Comparison of ENCODE assay signal across 1 cellular context in genomic region chr15:63600001-63600645, GRCh38.
A peak's percentile ranks its signal among the peaks of the same experiment; 100 is the strongest.
TF ChIP-seq lines count a peak whose summit lies in the region.

No MANE protein-coding gene starts in this region.

TF ChIP-seq in HepG2, 621 proteins besides CTCF, POLR2A, EP300 and RAD21 (continued from another document and continues in another):
- TF ChIP-seq ZBTB46 (CRISPR knock-in tag; IDR thresholded peaks at IDR 0.05; ENCODE audit: borderline replicate concordance): no peak
- no peak for TF ChIP-seq CREM (IDR thresholded peaks at IDR 0.05)
- no peak for TF ChIP-seq CREM (CRISPR knock-in tag; IDR thresholded peaks at IDR 0.05)
- TF ChIP-seq ELF3 (CRISPR knock-in tag; IDR thresholded peaks at IDR 0.05): no peak
- TF ChIP-seq SNAI1 (CRISPR knock-in tag; IDR thresholded peaks at IDR 0.05; ENCODE audit: borderline replicate concordance): no peak
- TF ChIP-seq HMGXB4 (CRISPR knock-in tag; IDR thresholded peaks at IDR 0.05; ENCODE audit: borderline replicate concordance in 1 of 2, low read depth in 1 of 2): no peak
- 0 out of 2 replicates have a peak, but pooled peaks have one; percentile 24 for TF ChIP-seq ZNF292 (CRISPR knock-in tag; IDR thresholded peaks at IDR 0.05; ENCODE audit: borderline replicate concordance, low read depth)
- no peak for TF ChIP-seq HNF4G (IDR thresholded peaks at IDR 0.05; ENCODE audit: borderline replicate concordance, low read depth, low read length)
- TF ChIP-seq HNF4G (CRISPR knock-in tag; IDR thresholded peaks at IDR 0.05; ENCODE audit: borderline replicate concordance, low read depth): no peak
- no peak for TF ChIP-seq ZUFSP (CRISPR knock-in tag; IDR thresholded peaks at IDR 0.05; ENCODE audit: borderline replicate concordance)
- TF ChIP-seq TOE1 (CRISPR knock-in tag; IDR thresholded peaks at IDR 0.05): no peak
- TF ChIP-seq ZBTB1 (CRISPR knock-in tag; IDR thresholded peaks at IDR 0.05; ENCODE audit: borderline replicate concordance): no peak
- TF ChIP-seq WIZ (CRISPR knock-in tag; IDR thresholded peaks at IDR 0.05): no peak
- TF ChIP-seq CBFB (CRISPR knock-in tag; IDR thresholded peaks at IDR 0.05): no peak
- 0 out of 2 replicates have a peak, but pooled peaks have one; percentile 10 for TF ChIP-seq ZZZ3 (CRISPR knock-in tag; IDR thresholded peaks at IDR 0.05; ENCODE audit: borderline replicate concordance)
- TF ChIP-seq RBFOX2 (IDR thresholded peaks at IDR 0.05; ENCODE audit: low read depth, low read length): no peak
- no peak for TF ChIP-seq MXI1 (IDR thresholded peaks at IDR 0.05; ENCODE audit: borderline replicate concordance, low read depth, low read length)
- no peak for TF ChIP-seq SNAPC2 (CRISPR knock-in tag; IDR thresholded peaks at IDR 0.05)
- TF ChIP-seq KDM4B (CRISPR knock-in tag; IDR thresholded peaks at IDR 0.05): no peak
- no peak for TF ChIP-seq ZNF317 (CRISPR knock-in tag; IDR thresholded peaks at IDR 0.05)
- no peak for TF ChIP-seq ZBTB14 (CRISPR knock-in tag; IDR thresholded peaks at IDR 0.05)
- TF ChIP-seq SYNCRIP (IDR thresholded peaks at IDR 0.05; ENCODE audit: insufficient read depth, low read depth, low read length): no peak
- no peak for TF ChIP-seq ZSCAN12 (CRISPR knock-in tag; IDR thresholded peaks at IDR 0.05)
- no peak for TF ChIP-seq ZBTB8A (CRISPR knock-in tag; IDR thresholded peaks at IDR 0.05; ENCODE audit: borderline replicate concordance, low read depth)
- no peak for TF ChIP-seq GMEB1 (CRISPR knock-in tag; IDR thresholded peaks at IDR 0.05; ENCODE audit: borderline replicate concordance)
- peak; percentile 82 for TF ChIP-seq ZFP41 (CRISPR knock-in tag; IDR thresholded peaks at IDR 0.05; ENCODE audit: borderline replicate concordance)
- no peak for TF ChIP-seq ZNF512 (CRISPR knock-in tag; IDR thresholded peaks at IDR 0.05)
- no peak for TF ChIP-seq ZSCAN5A (CRISPR knock-in tag; IDR thresholded peaks at IDR 0.05; ENCODE audit: borderline replicate concordance)
- TF ChIP-seq PHF21A (CRISPR knock-in tag; IDR thresholded peaks at IDR 0.05): no peak; the same call in 1 of the 2 replicates
- TF ChIP-seq PHF20 (CRISPR knock-in tag; IDR thresholded peaks at IDR 0.05): 0 out of 2 replicates have a peak, but pooled peaks have one; percentile 7
- peak; percentile 16; the same call in 1 of the 2 replicates for TF ChIP-seq ELF4 (CRISPR knock-in tag; IDR thresholded peaks at IDR 0.05; ENCODE audit: borderline replicate concordance)
- TF ChIP-seq PRDM15 (CRISPR knock-in tag; IDR thresholded peaks at IDR 0.05): no peak
- 0 out of 2 replicates have a peak, but pooled peaks have one; percentile 16 for TF ChIP-seq ZMYM2 (CRISPR knock-in tag; IDR thresholded peaks at IDR 0.05)
- no peak for TF ChIP-seq SP140L (CRISPR knock-in tag; IDR thresholded peaks at IDR 0.05; ENCODE audit: borderline replicate concordance)
- TF ChIP-seq THAP8 (CRISPR knock-in tag; IDR thresholded peaks at IDR 0.05; ENCODE audit: borderline replicate concordance): no peak
- TF ChIP-seq ZNF207 (IDR thresholded peaks at IDR 0.05; ENCODE audit: borderline replicate concordance): no peak
- TF ChIP-seq SRF (IDR thresholded peaks at IDR 0.05; ENCODE audit: low read depth, low read length): no peak
- TF ChIP-seq NRL (CRISPR knock-in tag; IDR thresholded peaks at IDR 0.05; ENCODE audit: borderline replicate concordance): no peak
- TF ChIP-seq KLF6 (CRISPR knock-in tag; IDR thresholded peaks at IDR 0.05): no peak
- no peak for TF ChIP-seq ZSCAN21 (CRISPR knock-in tag; IDR thresholded peaks at IDR 0.05; ENCODE audit: borderline replicate concordance)
- TF ChIP-seq THAP7 (CRISPR knock-in tag; IDR thresholded peaks at IDR 0.05): no peak
- no peak for TF ChIP-seq MTF1 (CRISPR knock-in tag; IDR thresholded peaks at IDR 0.05)
- TF ChIP-seq SKI (IDR thresholded peaks at IDR 0.05; ENCODE audit: partially characterized antibody): no peak
- TF ChIP-seq CENPX (CRISPR knock-in tag; IDR thresholded peaks at IDR 0.05): no peak
- TF ChIP-seq NR2F2 (IDR thresholded peaks at IDR 0.05; ENCODE audit: borderline replicate concordance, low read depth): no peak
- TF ChIP-seq ZFP90 (CRISPR knock-in tag; IDR thresholded peaks at IDR 0.05; ENCODE audit: borderline replicate concordance): no peak
- TF ChIP-seq ZNF605 (CRISPR knock-in tag; IDR thresholded peaks at IDR 0.05): peak; percentile 86
- TF ChIP-seq ZNF572 (CRISPR knock-in tag; IDR thresholded peaks at IDR 0.05): 0 out of 2 replicates have a peak, but pooled peaks have one; percentile 61
- no peak for TF ChIP-seq ZNF136 (CRISPR knock-in tag; IDR thresholded peaks at IDR 0.05; ENCODE audit: low read depth)
